ENCODE assay signal across 1 cellular context in the genomic region with DNA sequence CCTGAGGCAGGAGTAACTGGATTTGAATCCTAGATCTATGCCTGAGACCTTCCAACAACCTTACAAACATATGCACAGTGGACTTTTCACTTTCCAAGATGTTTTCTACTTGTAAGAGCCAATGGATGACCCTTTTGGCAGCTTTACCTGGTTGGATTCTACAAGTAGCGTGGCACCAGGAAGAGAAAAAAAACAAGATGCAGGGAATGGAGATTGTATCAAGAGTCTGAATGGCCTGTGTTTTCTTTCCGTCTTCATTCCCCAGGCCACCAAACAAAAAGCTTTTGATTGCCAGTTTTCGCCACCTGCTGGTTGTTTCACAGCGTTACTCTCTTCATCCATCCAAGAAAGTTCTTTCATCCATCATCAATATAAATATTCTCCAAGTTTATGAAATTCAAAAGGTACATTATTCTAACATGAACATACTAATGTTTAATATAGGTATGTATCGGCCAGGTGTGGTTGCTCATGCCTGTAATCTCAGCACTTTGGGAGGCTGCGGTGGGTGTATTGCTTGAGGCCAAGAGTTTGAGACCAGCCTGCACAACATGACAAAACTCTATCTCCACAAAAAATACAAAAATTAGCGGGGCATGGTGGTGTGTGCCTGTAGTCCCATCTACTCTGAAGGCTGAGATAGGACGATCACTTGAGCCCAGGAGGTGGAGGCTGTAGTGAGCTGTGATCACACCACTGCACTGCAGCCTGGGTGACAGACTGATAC.
TF ChIP-seq lines count a peak whose summit lies in the region.

No MANE protein-coding gene starts in this region.

TF ChIP-seq in HCT116, 20 proteins besides CTCF, POLR2A, EP300 and RAD21:
- TF ChIP-seq SRF (IDR thresholded peaks at IDR 0.05; ENCODE audit: low read depth) (no peak), SP1 (IDR thresholded peaks at IDR 0.05; ENCODE audit: low read depth) (no peak), CEBPB (IDR thresholded peaks at IDR 0.05; ENCODE audit: low read depth) (no peak)
